ENCODE assay signal across 8 cellular contexts in the genomic region with DNA sequence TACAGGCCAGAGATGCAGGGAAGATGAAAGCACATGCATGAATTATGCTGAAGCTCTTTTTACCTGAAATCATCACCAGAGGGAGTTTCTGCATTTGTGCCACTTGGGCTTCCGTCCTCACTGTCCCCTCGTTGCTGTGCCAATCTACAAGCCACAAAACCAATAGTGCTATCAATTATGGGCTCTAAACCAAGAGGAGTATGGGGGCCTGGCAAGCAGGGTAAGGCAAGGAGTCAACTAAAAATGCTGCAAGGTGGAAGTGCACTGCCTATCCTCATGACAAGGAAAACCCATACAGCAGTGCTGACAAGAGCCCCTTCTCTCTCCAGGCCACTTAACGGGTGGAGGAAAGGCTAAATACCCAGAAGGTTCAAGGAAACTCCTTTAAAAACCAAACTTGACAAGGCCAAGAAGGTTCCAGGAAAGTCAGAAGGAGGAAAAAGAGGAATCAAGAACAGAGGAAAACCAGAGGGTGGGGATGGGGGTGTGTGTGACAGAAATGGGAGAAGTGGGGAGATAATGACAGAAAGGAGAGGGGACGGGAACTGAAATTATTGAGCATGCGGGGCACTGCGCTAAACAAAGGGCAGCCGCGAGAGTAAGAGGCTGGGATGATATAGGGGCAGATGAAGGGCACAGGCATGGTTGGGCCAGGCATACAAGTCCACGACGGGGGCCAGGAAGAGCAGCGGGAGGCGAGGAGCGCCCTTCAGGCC. TPM values are rescaled to one million over a fixed set of nuclear protein-coding genes. Genes with fewer than 3 reads are reported as not detected.
A peak's percentile ranks its signal among the peaks of the same experiment; 100 is the strongest.
DNase-seq lines count a peak whose midpoint lies in the region; ATAC-seq and TF ChIP-seq lines count a peak whose summit lies in the region.

No MANE protein-coding gene starts in this region.

- H3K27ac ChIP-seq in CD4-positive, CD25-positive, alpha-beta regulatory T cell (ENCODE audit: insufficient read depth, low read length, poor library complexity, severe bottlenecking): peak overlapping the region; percentile 82
- H3K27ac ChIP-seq in esophagus muscularis mucosa (replicated peaks in 1 of 4) (peak overlapping the region; percentile 75 to 85 (median 82)), neural cell (ENCODE audit: low read length) (peak overlapping the region; percentile 78), vagina (peak overlapping the region; percentile 68)

- WGBS in esophagus muscularis mucosa: 1% methylated on average over 13 of the region's 13 CpGs

- peak overlapping the region; percentile 88 to 99 (median 94) for H3K4me3 Mint-ChIP-seq in CD4-positive, CD25-positive, alpha-beta regulatory T cell

- peak; percentile 39 to 84 (median 73) for DNase-seq in CD4-positive, CD25-positive, alpha-beta regulatory T cell
- DNase-seq in NCI-H2227 (lab: John Stamatoyannopoulos, UW; ENCODE audit: unreplicated experiment) (peak; percentile 40), esophagus muscularis mucosa (ENCODE audit: extremely low spot score) (no peak), vagina (ENCODE audit: extremely low spot score in 2 of 2) (no peak), ureter (ENCODE audit: low spot score) (no peak)
- peak; percentile 63 for DNase-seq in activated CD8-positive, alpha-beta memory T cell treated with anti-CD3 and anti-CD28 coated beads, Interleukin-2, amount 50 U/mL, for 48 hours

- H3K9me3 Mint-ChIP-seq in CD4-positive, CD25-positive, alpha-beta regulatory T cell: no peaks in the 10 kb centered on the region

- H2AFZ ChIP-seq in neural cell (ENCODE audit: low read depth, low read length): peak overlapping the region; percentile 53

- peak overlapping the region; percentile 92 for H3K4me2 ChIP-seq in neural cell (ENCODE audit: low read length)

- peaks cover 15% of the 10 kb centered on the region for H3K4me1 ChIP-seq in CD4-positive, CD25-positive, alpha-beta regulatory T cell (ENCODE audit: control insufficient read depth, insufficient read depth, low read length, poor library complexity, severe bottlenecking)
- H3K4me1 ChIP-seq in esophagus muscularis mucosa (peaks cover 7 to 21% (median 19%) of the 10 kb centered on the region in 4 donors), vagina (peaks cover 12% of the 10 kb centered on the region)

- peak overlapping the region; percentile 89 to 92 (median 91) for H3K27ac Mint-ChIP-seq in CD4-positive, CD25-positive, alpha-beta regulatory T cell

- intact Hi-C loops in esophagus muscularis mucosa (cut with DNase I): no loop called here
- intact Hi-C loops in vagina (cut with DNase I): no loop called here

- no peaks in the 10 kb centered on the region for H3K79me2 ChIP-seq in neural cell (replicated peaks; ENCODE audit: insufficient read depth, low read length)

- ATAC-seq in CD4-positive, CD25-positive, alpha-beta regulatory T cell (ENCODE audit: low read depth in 2 of 2): peak; percentile 38 to 41
- ATAC-seq in GM21360 (IDR thresholded peaks at IDR 0.05; ENCODE audit: unreplicated experiment): peak; percentile 14

- peak in 1 of 3 experiments; percentile 8 for TF ChIP-seq CTCF in esophagus muscularis mucosa (IDR thresholded peaks at IDR 0.05)
- TF ChIP-seq CTCF in neural cell (IDR thresholded peaks at IDR 0.05; ENCODE audit: poor library complexity, severe bottlenecking): peak; percentile 61
- TF ChIP-seq CTCF in vagina (IDR thresholded peaks at IDR 0.05): no peak

- TF ChIP-seq POLR2A in esophagus muscularis mucosa (IDR thresholded peaks at IDR 0.05; ENCODE audit: low read depth) (no peak), vagina (IDR thresholded peaks at IDR 0.05) (no peak)

- H3K9ac ChIP-seq in neural cell (ENCODE audit: low read length): peak overlapping the region; percentile 74

- peaks cover 12% of the 10 kb centered on the region for H3K36me3 Mint-ChIP-seq in CD4-positive, CD25-positive, alpha-beta regulatory T cell

- H3K27me3 ChIP-seq in CD4-positive, CD25-positive, alpha-beta regulatory T cell (ENCODE audit: control insufficient read depth, insufficient read depth, low read length): no peaks in the 10 kb centered on the region
- no peaks in the 10 kb centered on the region for H3K27me3 ChIP-seq in esophagus muscularis mucosa
- H3K27me3 ChIP-seq in neural cell (ENCODE audit: insufficient read depth, low read depth, low read length): no peaks in the 10 kb centered on the region
- H3K27me3 ChIP-seq in vagina: no peaks in the 10 kb centered on the region

- no peak for TF ChIP-seq EP300 in esophagus muscularis mucosa (IDR thresholded peaks at IDR 0.05)
- no peak for TF ChIP-seq EP300 in neural cell (conservative IDR thresholded peaks at IDR 0.05; ENCODE audit: poor library complexity, severe bottlenecking)

- no peaks in the 10 kb centered on the region for H3K9me2 ChIP-seq in neural cell (ENCODE audit: insufficient read depth, low read length)

- H3K27me3 Mint-ChIP-seq in CD4-positive, CD25-positive, alpha-beta regulatory T cell: no peaks in the 10 kb centered on the region

- H3K4me3 ChIP-seq in CD4-positive, CD25-positive, alpha-beta regulatory T cell (ENCODE audit: low read depth, low read length): peak overlapping the region; percentile 88
- H3K4me3 ChIP-seq in esophagus muscularis mucosa (peak overlapping the region; percentile 72 to 76 (median 72)), neural cell (ENCODE audit: low read length) (peak overlapping the region; percentile 77), vagina (peak overlapping the region; percentile 55 to 66)

- peaks cover 3 to 25% (median 14%) of the 10 kb centered on the region in 4 donors for H3K4me1 Mint-ChIP-seq in CD4-positive, CD25-positive, alpha-beta regulatory T cell

- H3F3A ChIP-seq in neural cell (ENCODE audit: insufficient read depth, low read length, poor library complexity, severe bottlenecking): no peaks in the 10 kb centered on the region

- H3K36me3 ChIP-seq in CD4-positive, CD25-positive, alpha-beta regulatory T cell (ENCODE audit: control insufficient read depth, insufficient read depth, low read length): peaks cover 15% of the 10 kb centered on the region
- peaks cover 21 to 36% (median 29%) of the 10 kb centered on the region in 4 donors for H3K36me3 ChIP-seq in esophagus muscularis mucosa
- H3K36me3 ChIP-seq in neural cell (ENCODE audit: insufficient read depth, low read length): no peaks in the 10 kb centered on the region
- peaks cover 0 to 31% of the 10 kb centered on the region in 2 donors for H3K36me3 ChIP-seq in vagina

- TF ChIP-seq RAD21 in neural cell (conservative IDR thresholded peaks at IDR 0.05): peak; percentile 22

- H3K9me3 ChIP-seq in CD4-positive, CD25-positive, alpha-beta regulatory T cell (ENCODE audit: control insufficient read depth in 2 of 2, low read length in 2 of 2): no peaks in the 10 kb centered on the region
- H3K9me3 ChIP-seq in esophagus muscularis mucosa (no peaks in the 10 kb centered on the region), neural cell (ENCODE audit: low read length) (no peaks in the 10 kb centered on the region), vagina (no peaks in the 10 kb centered on the region)

- H4K20me1 ChIP-seq in neural cell (ENCODE audit: insufficient read depth): no peaks in the 10 kb centered on the region

TF ChIP-seq in neural cell, 6 proteins besides CTCF, POLR2A, EP300 and RAD21:
- TF ChIP-seq POLR2AphosphoS5 (IDR thresholded peaks at IDR 0.05): peak; percentile 38
- peak; percentile 22 for TF ChIP-seq MXI1 (conservative IDR thresholded peaks at IDR 0.05; ENCODE audit: poor library complexity, severe bottlenecking)
- TF ChIP-seq SMC3 (conservative IDR thresholded peaks at IDR 0.05; ENCODE audit: poor library complexity): peak; percentile 60
- TF ChIP-seq TAF1 (IDR thresholded peaks at IDR 0.05; ENCODE audit: low read depth): no peak

RNA-seq across cellular contexts. Expression of gene C17orf75, which starts 0.7 kb away (rescaled TPM):
- 11.8 TPM for total RNA-seq in CD4-positive, CD25-positive, alpha-beta regulatory T cell
- polyA plus RNA-seq in CD4-positive, CD25-positive, alpha-beta regulatory T cell: 10 to 100 TPM in 1 of 4 donors, 1 to 10 TPM in 3; 6.3 to 11.1 (median 9.4) TPM
- total RNA-seq in esophagus muscularis mucosa (10 to 100 TPM in 1 of 4 donors, 1 to 10 TPM in 3; 9.1 to 11.6 (median 9.5) TPM), vagina (15.0 TPM), ureter (24.6 TPM)
- 68.7 and 77.0 TPM in 2 replicates for polyA plus RNA-seq in neural cell
- polyA minus RNA-seq in neural cell: 75.7 and 81.1 TPM in 2 replicates

RNA-seq across cellular contexts. Expression of gene ZNF207, which starts 8.7 kb away (rescaled TPM):
- 316 TPM for total RNA-seq in CD4-positive, CD25-positive, alpha-beta regulatory T cell
- polyA plus RNA-seq in CD4-positive, CD25-positive, alpha-beta regulatory T cell: 100 to 1,000 TPM; 149 to 187 (median 180) TPM
- total RNA-seq in esophagus muscularis mucosa: 10 to 100 TPM; 68.1 to 92.1 (median 86.3) TPM
- polyA plus RNA-seq in neural cell: 151 and 188 TPM in 2 replicates
- 175 and 229 TPM in 2 replicates for polyA minus RNA-seq in neural cell
- total RNA-seq in vagina: 193 TPM
- 231 TPM for total RNA-seq in ureter

Comparison
In these comparisons a context has a peak if more than half of its experiments do, and no peak if none do; other contexts are left out.
1. DNase-seq: peak in CD4-positive, CD25-positive, alpha-beta regulatory T cell (3 of 3), NCI-H2227 (single experiment) and activated CD8-positive, alpha-beta memory T cell treated with anti-CD3 and anti-CD28 coated beads, Interleukin-2, amount 50 U/mL, for 48 hours (single experiment); none in esophagus muscularis mucosa (single experiment), vagina (0 of 2) and ureter (single experiment).
2. Peak in every context shown above with its lines, with median percentiles within 50 percentile points of each other: H3K27ac ChIP-seq and H3K4me3 ChIP-seq.